In the genomic region with DNA sequence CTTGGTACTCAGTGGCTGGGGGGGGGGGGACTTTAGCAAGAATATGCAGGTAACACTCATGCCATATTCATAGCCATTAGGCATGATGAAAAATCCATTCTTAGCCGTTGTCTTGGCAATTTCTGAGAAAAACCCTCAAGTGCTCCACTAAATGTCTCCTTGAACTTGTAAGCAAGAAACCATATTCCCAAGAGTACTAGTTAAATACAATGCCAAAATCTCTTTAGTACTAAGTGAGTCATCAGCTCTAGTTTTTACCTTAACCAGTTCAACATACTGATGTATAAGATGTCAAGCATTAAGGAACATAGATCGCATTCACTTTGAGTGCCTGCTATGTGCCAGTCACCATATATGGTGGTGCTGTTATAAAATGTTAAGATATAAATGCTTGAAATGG, we compare ENCODE assay signal across 18 cellular contexts.
"Had no signal": no experiment of that assay in that cellular context is flagged by ENCODE, and none has a peak within 500 bp of the region (broad histone marks: within the 10 kb centered on the region; RNA-seq: fewer than 3 reads in every experiment).

No MANE protein-coding gene starts in this region.

- ATAC-seq: heart right ventricle, left lobe of liver had no signal

- H3K36me3 ChIP-seq: ovary had no signal

- H3K9me3 ChIP-seq: heart right ventricle, ovary, thoracic aorta had no signal

- H3K4me1 Mint-ChIP-seq: neural crest cell had no signal

- H3K4me3 Mint-ChIP-seq: activated CD4-positive, alpha-beta memory T cell treated with anti-CD3 and anti-CD28 coated beads, Interleukin-2, amount 10 ng/mL, durations not matched to agents 7 days and 5 days; activated naive CD8-positive, alpha-beta T cell treated with anti-CD3 and anti-CD28 coated beads, Interleukin-2, amount 10 ng/mL, durations not matched to agents 7 days and 5 days; neural crest cell; stimulated activated naive CD8-positive, alpha-beta T cell treated with anti-CD3 and anti-CD28 coated beads, Interleukin-15, Interleukin-2, amounts not matched to agents 100 ng/mL and 50 ng/mL, for 24 hours had no signal

- H3K27ac Mint-ChIP-seq: activated CD4-positive, alpha-beta memory T cell treated with anti-CD3 and anti-CD28 coated beads, Interleukin-2, amount 10 ng/mL, durations not matched to agents 7 days and 5 days; activated naive CD8-positive, alpha-beta T cell treated with anti-CD3 and anti-CD28 coated beads, Interleukin-2, amount 10 ng/mL, durations not matched to agents 7 days and 5 days had no signal

- H3K4me3 ChIP-seq: heart right ventricle, ovary, thoracic aorta had no signal

- H3K27me3 Mint-ChIP-seq: activated CD4-positive, alpha-beta memory T cell treated with anti-CD3 and anti-CD28 coated beads, Interleukin-2, amount 10 ng/mL, durations not matched to agents 7 days and 5 days; activated naive CD8-positive, alpha-beta T cell treated with anti-CD3 and anti-CD28 coated beads, Interleukin-2, amount 10 ng/mL, durations not matched to agents 7 days and 5 days; stimulated activated naive CD8-positive, alpha-beta T cell treated with anti-CD3 and anti-CD28 coated beads, Interleukin-15, Interleukin-2, amounts not matched to agents 100 ng/mL and 50 ng/mL, for 24 hours had no signal

- H3K9me3 Mint-ChIP-seq: activated CD4-positive, alpha-beta memory T cell treated with anti-CD3 and anti-CD28 coated beads, Interleukin-2, amount 10 ng/mL, durations not matched to agents 7 days and 5 days; activated naive CD8-positive, alpha-beta T cell treated with anti-CD3 and anti-CD28 coated beads, Interleukin-2, amount 10 ng/mL, durations not matched to agents 7 days and 5 days; neural crest cell; stimulated activated naive CD8-positive, alpha-beta T cell treated with anti-CD3 and anti-CD28 coated beads, Interleukin-15, Interleukin-2, amounts not matched to agents 100 ng/mL and 50 ng/mL, for 24 hours had no signal

- H3K27ac ChIP-seq: heart right ventricle, ovary, thoracic aorta had no signal

- H3K27me3 ChIP-seq: heart right ventricle, ovary had no signal

- DNase-seq: activated CD4-positive, alpha-beta memory T cell treated with anti-CD3 and anti-CD28 coated beads, Interleukin-2, amount 10 ng/mL, durations not matched to agents 7 days and 5 days; activated CD4-positive, alpha-beta T cell treated with anti-CD3 and anti-CD28 coated beads for 1 hour; activated gamma-delta T cell treated with Interleukin-2 at 50 U/mL for 16 hours; activated naive CD8-positive, alpha-beta T cell treated with anti-CD3 and anti-CD28 coated beads, Interleukin-2, amount 10 ng/mL, durations not matched to agents 7 days and 5 days; activated T-cell treated with anti-CD3 and anti-CD28 coated beads, Interleukin-2, amount 50 U/mL, for 48 hours; aorta; effector CD4-positive, alpha-beta T cell; foreskin melanocyte; heart right ventricle; islet precursor cell; ovary; stimulated activated CD4-positive, alpha-beta T cell treated with anti-CD3 and anti-CD28 coated beads, Interleukin-15, amount 100 ng/mL, for 24 hours; stimulated activated CD4-positive, alpha-beta T cell treated with anti-CD3 and anti-CD28 coated beads, Interleukin-4, amount 100 ng/mL, for 24 hours; SW 1271 had no signal
